In the genomic region with DNA sequence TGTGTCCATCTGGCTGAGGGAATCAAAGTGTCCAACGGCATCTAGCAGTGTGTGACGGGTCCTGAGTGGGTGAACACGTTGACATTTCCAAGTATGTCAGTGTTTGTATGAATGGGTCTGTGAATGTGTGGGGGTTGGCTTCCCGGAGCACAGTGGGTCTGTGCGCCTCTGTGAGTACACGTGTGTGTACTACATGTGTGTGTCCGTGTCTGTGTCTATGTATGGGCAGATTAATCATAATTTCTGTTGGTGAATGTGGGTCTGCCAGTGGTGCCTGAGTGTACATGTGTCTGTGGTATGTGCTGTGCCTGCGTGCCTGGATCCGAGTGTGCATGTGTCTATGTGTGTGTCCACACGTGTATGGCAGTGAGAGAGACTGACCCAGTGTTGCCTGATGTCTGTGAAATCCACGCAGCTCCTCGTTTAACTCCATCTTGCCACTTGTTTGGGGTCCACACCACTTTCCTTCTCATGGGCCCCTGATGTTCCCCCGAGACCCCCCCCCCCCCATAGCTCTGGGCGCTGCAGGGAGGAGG, we compare ENCODE assay signal across 16 cellular contexts. TPM values are rescaled to one million over a fixed set of nuclear protein-coding genes. Genes with fewer than 3 reads are reported as not detected.
DNase-seq lines count a peak whose midpoint lies in the region; ATAC-seq and TF ChIP-seq lines count a peak whose summit lies in the region.
"Had no signal": no experiment of that assay in that cellular context is flagged by ENCODE, and none has a peak within 500 bp of the region (broad histone marks: within the 10 kb centered on the region; RNA-seq: fewer than 3 reads in every experiment).

No MANE protein-coding gene starts in this region.

- H3K4me1 ChIP-seq in right cardiac atrium (ENCODE audit: control insufficient read depth, insufficient read depth, low read length): peaks cover 6% of the 10 kb centered on the region
- H3K4me1 ChIP-seq in sigmoid colon: peaks cover 0 to 61% (median 44%) of the 10 kb centered on the region in 4 donors
- H3K4me1 ChIP-seq in PC-9 (replicated peaks; ENCODE audit: insufficient read depth): no peaks in the 10 kb centered on the region

- POLR2A ChIA-PET in PC-9 (lab: Charles Lee; ENCODE audit: unreplicated experiment): interaction anchor here (0.6 kb wide), 1 partner anchor 331 kb away, joined by 13 read pairs; no protein-coding TSS in a partner anchor

- H3K9me3 ChIP-seq in right cardiac atrium (ENCODE audit: control insufficient read depth, low read length) (no peaks in the 10 kb centered on the region), sigmoid colon (no peaks in the 10 kb centered on the region), PC-9 (ENCODE audit: insufficient read depth, low read depth) (no peaks in the 10 kb centered on the region)
- H3K9me3 ChIP-seq: tibial nerve had no signal

- peaks cover 4% of the 10 kb centered on the region for H3K27me3 ChIP-seq in H7 (ENCODE audit: control insufficient read depth, insufficient read depth, low read length)
- no peaks in the 10 kb centered on the region for H3K27me3 ChIP-seq in right cardiac atrium (ENCODE audit: control insufficient read depth, insufficient read depth)
- H3K27me3 ChIP-seq in sigmoid colon: peaks cover 17 to 88% (median 79%) of the 10 kb centered on the region in 3 donors
- peaks cover 54% of the 10 kb centered on the region for H3K27me3 ChIP-seq in PC-9 (ENCODE audit: insufficient read depth, low read depth)

- H3K36me3 Mint-ChIP-seq in brain: peaks cover 40% of the 10 kb centered on the region
- H3K36me3 Mint-ChIP-seq in activated naive CD8-positive, alpha-beta T cell treated with anti-CD3 and anti-CD28 coated beads for 36 hours: no peaks in the 10 kb centered on the region

- H3K9me3 Mint-ChIP-seq in brain: peaks cover 0 to 4% (median 0%) of the 10 kb centered on the region in 5 experiments
- H3K9me3 Mint-ChIP-seq in activated naive CD8-positive, alpha-beta T cell treated with anti-CD3 and anti-CD28 coated beads for 36 hours: no peaks in the 10 kb centered on the region
- H3K9me3 Mint-ChIP-seq: effector memory CD8-positive, alpha-beta T cell; memory B cell had no signal

- DNase-seq in H7 (no peak), right cardiac atrium (peak in 1 of 3 donors; percentile 60), sigmoid colon (no peak), PC-9 (no peak), DMS79 (lab: John Stamatoyannopoulos, UW) (no peak)
- DNase-seq in activated naive CD8-positive, alpha-beta T cell treated with anti-CD3 and anti-CD28 coated beads for 36 hours: no peak
- no peak for DNase-seq in activated naive CD4-positive, alpha-beta T cell treated with anti-CD3 and anti-CD28 coated beads, Interleukin-2, amount 50 U/mL, for 16 hours
- DNase-seq: activated CD4-positive, CD25-positive, alpha-beta regulatory T cell treated with anti-CD3 and anti-CD28 coated beads, Interleukin-2, amount 50 U/mL, for 72 hours; activated naive CD4-positive, alpha-beta T cell treated with Interleukin-2 at 50 U/mL for 16 hours; effector memory CD8-positive, alpha-beta T cell; stimulated activated CD4-positive, alpha-beta T cell treated with anti-CD3 and anti-CD28 coated beads, Interleukin-4, amount 100 ng/mL, for 1 hour; T-helper 17 cell had no signal

- no peaks in the 10 kb centered on the region for H3K79me2 ChIP-seq in PC-9 (ENCODE audit: low read depth)

- no TSS peak for BruUV-seq in PC-9 (replicated peaks; lab: Mats Ljungman, UMichigan)

- H3K27me3 Mint-ChIP-seq in brain: peaks cover 9% of the 10 kb centered on the region
- H3K27me3 Mint-ChIP-seq in activated naive CD8-positive, alpha-beta T cell treated with anti-CD3 and anti-CD28 coated beads for 36 hours: peaks cover 97% of the 10 kb centered on the region

- H3K4me3 Mint-ChIP-seq in brain: peak overlapping the region; percentile 71 to 89 (median 79)
- no peak overlapping the region for H3K4me3 Mint-ChIP-seq in activated naive CD8-positive, alpha-beta T cell treated with anti-CD3 and anti-CD28 coated beads for 36 hours
- H3K4me3 Mint-ChIP-seq: effector memory CD8-positive, alpha-beta T cell; memory B cell; T-helper 17 cell had no signal

- CTCF ChIA-PET in PC-9 (lab: Charles Lee): interaction anchor here (0.6 kb wide), 2 partner anchors 96 to 115 kb away, joined by 3 to 21 read pairs; no protein-coding TSS in a partner anchor

- H3K27ac ChIP-seq in right cardiac atrium (ENCODE audit: low read length) (peak overlapping the region; percentile 51), sigmoid colon (peak overlapping the region; percentile 32 to 62 (median 58)), PC-9 (no peak overlapping the region)

- intact Hi-C loops in right cardiac atrium (cut with DNase I): no loop called here
- intact Hi-C loops in sigmoid colon (cut with DNase I): no loop called here
- intact Hi-C loops in PC-9 (cut with micrococcal nuclease; ENCODE audit: unreplicated experiment): no loop called here

- H3K36me3 ChIP-seq in H7 (replicated peaks; ENCODE audit: control insufficient read depth, insufficient read depth, low read length) (peaks cover 4% of the 10 kb centered on the region), sigmoid colon (no peaks in the 10 kb centered on the region), PC-9 (ENCODE audit: low read depth) (no peaks in the 10 kb centered on the region)
- H3K36me3 ChIP-seq: tibial nerve had no signal

- H3K4me1 Mint-ChIP-seq in brain: peaks cover 95% of the 10 kb centered on the region
- peaks cover 14% of the 10 kb centered on the region for H3K4me1 Mint-ChIP-seq in activated naive CD8-positive, alpha-beta T cell treated with anti-CD3 and anti-CD28 coated beads for 36 hours

- WGBS in right cardiac atrium: 20% methylated on average over 13 of the region's 14 CpGs
- WGBS in sigmoid colon, 2 donors: 38 to 45% methylated on average over 14 of the region's 14 CpGs

- peak; percentile 5 to 20 for ATAC-seq in right cardiac atrium
- ATAC-seq: effector memory CD8-positive, alpha-beta T cell; T-helper 17 cell had no signal

- H3K4me3 ChIP-seq in H7 (ENCODE audit: insufficient read depth, low read depth, low read length) (peak overlapping the region; percentile 49), right cardiac atrium (ENCODE audit: low read length) (no peak overlapping the region), sigmoid colon (no peak overlapping the region), PC-9 (no peak overlapping the region)

- H2AFZ ChIP-seq in PC-9: no peak overlapping the region

- TF ChIP-seq CTCF in brain (conservative IDR thresholded peaks at IDR 0.05) (no peak), sigmoid colon (IDR thresholded peaks at IDR 0.05) (no peak), PC-9 (conservative IDR thresholded peaks at IDR 0.05) (no peak)

- TF ChIP-seq POLR2A in sigmoid colon (IDR thresholded peaks at IDR 0.05): no peak

- TF ChIP-seq EP300 in sigmoid colon (IDR thresholded peaks at IDR 0.05): no peak

- no peaks in the 10 kb centered on the region for H4K20me1 ChIP-seq in PC-9 (ENCODE audit: insufficient read depth)

- H3K9me2 ChIP-seq in PC-9 (ENCODE audit: insufficient read depth): no peaks in the 10 kb centered on the region

- H3F3A ChIP-seq in PC-9 (ENCODE audit: insufficient read depth, low read depth): no peaks in the 10 kb centered on the region

- H3K4me2 ChIP-seq in PC-9: no peak overlapping the region

- H3K27ac Mint-ChIP-seq in brain: peak overlapping the region; percentile 92 to 98 (median 96)
- H3K27ac Mint-ChIP-seq in activated naive CD8-positive, alpha-beta T cell treated with anti-CD3 and anti-CD28 coated beads for 36 hours: no peak overlapping the region
- H3K27ac Mint-ChIP-seq: effector memory CD8-positive, alpha-beta T cell; memory B cell; T-helper 17 cell had no signal

RNA-seq across cellular contexts. Expression of a gene that starts 5.4 kb away (rescaled TPM):
- total RNA-seq in H7 (2014; rRNA removed; shearing (Covaris generic)): 39.6 and 44.3 TPM in 2 replicates
- polyA plus RNA-seq in brain (ENCODE audit: insufficient read depth, low read depth, low replicate concordance): 14.1 TPM
- 10 to 100 TPM; 47.0 to 54.6 (median 49.9) TPM for total RNA-seq in right cardiac atrium
- polyA plus RNA-seq in right cardiac atrium: 28.8 TPM
- 1 to 10 TPM; 3.5 to 6.1 (median 5.2) TPM for total RNA-seq in sigmoid colon
- polyA plus RNA-seq in sigmoid colon: 1 to 10 TPM in 2 of 3 donors, under 1 TPM in 1; 0.69 to 2.4 (median 1.9) TPM
- total RNA-seq in activated naive CD8-positive, alpha-beta T cell treated with anti-CD3 and anti-CD28 coated beads for 36 hours: under 1 TPM; 0.08 TPM
- 3.9 and 4.2 TPM in 2 replicates for total RNA-seq in PC-9 (2021)
- total RNA-seq: T-helper 17 cell had no signal

RNA-seq across cellular contexts. Expression of a gene that starts 20.8 kb away (rescaled TPM):
- total RNA-seq in H7 (2014; rRNA removed; shearing (Covaris generic)): 0.14 and 0.15 TPM in 2 replicates
- polyA plus RNA-seq in brain (ENCODE audit: insufficient read depth, low read depth, low replicate concordance) (5.3 TPM), right cardiac atrium (0.05 TPM), sigmoid colon (under 1 TPM in 2 of 3 donors, not detected in 1; 0.23 to 0.25 TPM)
- total RNA-seq in right cardiac atrium (under 1 TPM; 0.23 to 0.31 (median 0.26) TPM), sigmoid colon (under 1 TPM in 3 of 4 donors, not detected in 1; 0.27 to 0.36 (median 0.28) TPM), PC-9 (2021) (not detected in 2 replicates)
- not detected for total RNA-seq in activated naive CD8-positive, alpha-beta T cell treated with anti-CD3 and anti-CD28 coated beads for 36 hours
- total RNA-seq: omental fat pad had no signal
